8 cellular contexts compared by ENCODE assay signal in genomic region chr14:33950320-33951182, GRCh38. TPM values are rescaled to one million over a fixed set of nuclear protein-coding genes. Genes with fewer than 3 reads are reported as not detected.
DNase-seq lines count a peak whose midpoint lies in the region; ATAC-seq and TF ChIP-seq lines count a peak whose summit lies in the region.

Gene EGLN3 (minus strand): TSS chr14:33951074. CDS start chr14:33950752, 322 bp downstream.

- no peaks in the 10 kb centered on the region for H3K36me3 Mint-ChIP-seq in endothelial cell (ENCODE audit: low read depth, unreplicated experiment)

- peaks cover 9% of the 10 kb centered on the region for H3K27me3 Mint-ChIP-seq in endothelial cell (ENCODE audit: unreplicated experiment)

- peaks cover 23% of the 10 kb centered on the region for H3K4me1 Mint-ChIP-seq in endothelial cell (ENCODE audit: unreplicated experiment)

- ATAC-seq in GM18868 (IDR thresholded peaks at IDR 0.05; ENCODE audit: unreplicated experiment), result peak; percentile 93
- peak; percentile 78 for ATAC-seq in HG03097 (IDR thresholded peaks at IDR 0.05; ENCODE audit: low FRiP score, unreplicated experiment)

- peak within 1 kb of the TSS; percentile 24 for H3K27ac Mint-ChIP-seq in endothelial cell (ENCODE audit: unreplicated experiment)

- DNase-seq in AG08396 (ENCODE audit: low spot score) (peak; percentile 91), NCI-H460 (ENCODE audit: extremely low read depth, low read depth) (peak; percentile 89), endothelial cell (ENCODE audit: low spot score) (peak; percentile 89), mesenteric fat pad (ENCODE audit: low spot score) (peak; percentile 97)
- DNase-seq in activated CD8-positive, alpha-beta memory T cell treated with anti-CD3 and anti-CD28 coated beads for 48 hours (ENCODE audit: low read depth in 2 of 3, low spot score in 2 of 3), result peak; percentile 35 to 36 (median 36)
- DNase-seq in stimulated activated CD8-positive, alpha-beta memory T cell treated with anti-CD3 and anti-CD28 coated beads, Interleukin-15, amount 100 ng/mL, for 48 hours (ENCODE audit: low read depth in 2 of 2), result peak; percentile 30 to 65

- H3K4me3 Mint-ChIP-seq in endothelial cell (ENCODE audit: unreplicated experiment), result peak within 1 kb of the TSS; percentile 90

- H3K9me3 Mint-ChIP-seq in endothelial cell (ENCODE audit: unreplicated experiment), result no peaks in the 10 kb centered on the region

- TF ChIP-seq CTCF in endothelial cell (IDR thresholded peaks at IDR 0.05; ENCODE audit: unreplicated experiment), result no peak

RNA-seq across cellular contexts. Expression of gene EGLN3, which starts in this region (rescaled TPM):
- total RNA-seq in NCI-H460 (2014; rRNA removed; shearing (Covaris generic)), result 11.1 and 14.3 TPM in 2 replicates
- polyA plus RNA-seq in NCI-H460 (2014; cell fraction: nucleus; rRNA removed), result 7.8 and 8.4 TPM in 2 replicates
- total RNA-seq in endothelial cell (ENCODE audit: unreplicated experiment) (14.2 TPM), mesenteric fat pad (4.7 TPM)

Comparison
In these comparisons a context has a peak if more than half of its experiments do, and no peak if none do; other contexts are left out.
1. Peak in every context shown above with its lines: DNase-seq and ATAC-seq.
2. DNase-seq: peak in every context shown above with its lines; median percentile 97 in mesenteric fat pad; 91 in AG08396; 89 in NCI-H460; 89 in endothelial cell; 48 in stimulated activated CD8-positive, alpha-beta memory T cell treated with anti-CD3 and anti-CD28 coated beads, Interleukin-15, amount 100 ng/mL, for 48 hours; 36 in activated CD8-positive, alpha-beta memory T cell treated with anti-CD3 and anti-CD28 coated beads for 48 hours.